36 cellular contexts compared by ENCODE assay signal in the genomic region with DNA sequence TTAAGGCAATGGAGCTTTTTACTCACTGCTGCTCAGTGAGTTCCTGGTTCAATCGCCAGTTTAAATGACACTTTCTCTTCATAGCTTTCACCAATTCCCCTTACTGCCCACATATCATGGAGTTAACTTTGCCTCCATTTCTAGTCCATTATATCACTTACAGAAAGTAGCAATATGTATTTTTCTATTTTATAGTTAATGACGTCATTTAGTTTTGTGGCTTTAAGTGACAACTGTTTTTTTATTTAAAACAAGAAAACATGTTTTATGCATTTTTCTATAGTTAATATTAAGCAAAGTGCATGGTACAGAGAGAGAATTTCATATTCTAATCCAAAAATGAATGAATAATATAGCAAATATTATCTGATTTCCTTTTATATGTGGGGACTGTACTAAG.
DNase-seq lines count a peak whose midpoint lies in the region; ATAC-seq, FAIRE-seq and TF ChIP-seq lines count a peak whose summit lies in the region.
"Had no signal": no experiment of that assay in that cellular context is flagged by ENCODE, and none has a peak within 500 bp of the region (broad histone marks: within the 10 kb centered on the region; RNA-seq: fewer than 3 reads in every experiment).

No MANE protein-coding gene starts in this region.

- TF ChIP-seq EP300 in HepG2 (IDR thresholded peaks at IDR 0.05; ENCODE audit: low read depth in 2 of 2, low read length in 2 of 2) (no peak), HepG2 (CRISPR knock-in tag; IDR thresholded peaks at IDR 0.05; ENCODE audit: borderline replicate concordance) (no peak), GM12878 (IDR thresholded peaks at IDR 0.05; ENCODE audit: borderline replicate concordance in 1 of 2, control insufficient read depth in 1 of 2, low read depth in 2 of 2, low read length in 2 of 2) (no peak), K562 (IDR thresholded peaks at IDR 0.05; ENCODE audit: low read length) (no peak)

- CTCF ChIA-PET in HepG2 (lab: Yijun Ruan, JAX; ENCODE audit: low intra/inter-chr PET ratio, low total read pairs): no interaction called here
- CTCF ChIA-PET in HEK293 (lab: Yijun Ruan, JAX): no interaction called here
- CTCF ChIA-PET in GM12878 (lab: Yijun Ruan, JAX): no interaction called here
- CTCF ChIA-PET in K562 (lab: Yijun Ruan, JAX; ENCODE audit: low intra/inter-chr PET ratio): no interaction called here
- CTCF ChIA-PET in Caco-2 (lab: Charles Lee): no interaction called here

- H3K27ac ChIP-seq in HepG2 (ENCODE audit: extremely low read length, insufficient read depth, low read length): no peak overlapping the region
- no peak overlapping the region for H3K27ac ChIP-seq in right lobe of liver
- H3K27ac ChIP-seq in HEK293 (ENCODE audit: extremely low read depth, low read depth, low read length): no peak overlapping the region
- no peak overlapping the region for H3K27ac ChIP-seq in GM12878 (ENCODE audit: control insufficient read depth, insufficient read depth)
- H3K27ac ChIP-seq in K562 (ENCODE audit: extremely low read depth, low read depth, low read length): no peak overlapping the region
- H3K27ac ChIP-seq: 22Rv1; A549; BLaER1; BLaER1 treated with 17β-estradiol and CSF1 and Interleukin-3, amounts not matched to agents 10 nM and 100 nM; C4-2B had no signal

- TF ChIP-seq POLR2A in HepG2 (IDR thresholded peaks at IDR 0.05; ENCODE audit: insufficient read depth in 1 of 2, low read depth in 2 of 2, low read length in 2 of 2): no peak
- no peak for TF ChIP-seq POLR2A in right lobe of liver (IDR thresholded peaks at IDR 0.05)
- no peak for TF ChIP-seq POLR2A in GM12878 (IDR thresholded peaks at IDR 0.05; ENCODE audit: low read depth, low read length)
- no peak for TF ChIP-seq POLR2A in K562 (conservative IDR thresholded peaks at IDR 0.05)

- BruUV-seq in HepG2 (replicated peaks; lab: Mats Ljungman, UMichigan): no TSS peak
- no TSS peak for BruUV-seq in GM12878 (replicated peaks; lab: Mats Ljungman, UMichigan)
- no TSS peak for BruUV-seq in K562 (replicated peaks; lab: Mats Ljungman, UMichigan)
- BruUV-seq in Caco-2 (replicated peaks; lab: Mats Ljungman, UMichigan): no TSS peak

- POLR2A ChIA-PET in HepG2 (lab: Yijun Ruan, JAX) (no interaction called here), HEK293 (lab: Yijun Ruan, JAX) (no interaction called here), GM12878 (lab: Charles Lee) (no interaction called here), K562 (lab: Yijun Ruan, JAX) (no interaction called here), Caco-2 (lab: Charles Lee) (no interaction called here)

- intact Hi-C loops in HepG2 (cut with micrococcal nuclease; ENCODE audit: unreplicated experiment): no loop called here
- intact Hi-C loops in right lobe of liver (cut with DNase I): no loop called here
- intact Hi-C loops in GM12878 (cut with micrococcal nuclease; ENCODE audit: unreplicated experiment): no loop called here
- intact Hi-C loops in K562 (cut with micrococcal nuclease): no loop called here
- intact Hi-C loops in Caco-2 (cut with micrococcal nuclease; ENCODE audit: unreplicated experiment): no loop called here

- WGBS in HepG2 (ENCODE audit: low lambda C conversion rate): 23% methylated on average over 2 of the region's 2 CpGs
- WGBS in right lobe of liver (ENCODE audit: insufficient coverage, low coverage, low lambda C conversion rate, missing lambda C conversion rate): 51% methylated on average over 2 of the region's 2 CpGs
- 39% methylated on average over 2 of the region's 2 CpGs for WGBS in GM12878 (ENCODE audit: insufficient coverage, insufficient replicate concordance, low lambda C conversion rate, missing lambda C conversion rate)
- 0% methylated on average over 2 of the region's 2 CpGs for WGBS in K562 (ENCODE audit: insufficient coverage, low coverage, missing lambda C conversion rate)

- no peak overlapping the region for H2AFZ ChIP-seq in HepG2 (ENCODE audit: low read length)
- no peak overlapping the region for H2AFZ ChIP-seq in GM12878 (ENCODE audit: control insufficient read depth, low read depth, low read length)
- no peak overlapping the region for H2AFZ ChIP-seq in K562 (ENCODE audit: low read depth, low read length)

- no peak for FAIRE-seq in HepG2 (lab: Jason Lieb, UNC)
- FAIRE-seq in GM12878 (lab: Jason Lieb, UNC): no peak
- no peak for FAIRE-seq in K562 (lab: Jason Lieb, UNC)
- FAIRE-seq: A204.1, A549, D721Med had no signal

- no peak overlapping the region for H3K27ac Mint-ChIP-seq in Caco-2 (ENCODE audit: unreplicated experiment)
- H3K27ac Mint-ChIP-seq: B cell; CD14-positive monocyte; CD4-positive, alpha-beta memory T cell; CD4-positive, alpha-beta T cell; CD4-positive, CD25-positive, alpha-beta regulatory T cell; CD8-positive, alpha-beta memory T cell; CD8-positive, alpha-beta T cell had no signal

- no peaks in the 10 kb centered on the region for H3K36me3 ChIP-seq in HepG2 (replicated peaks in 1 of 2; ENCODE audit: control insufficient read depth in 1 of 2, insufficient read depth in 2 of 2, low read length in 2 of 2)
- no peaks in the 10 kb centered on the region for H3K36me3 ChIP-seq in right lobe of liver
- no peaks in the 10 kb centered on the region for H3K36me3 ChIP-seq in HEK293 (ENCODE audit: control insufficient read depth in 2 of 2, insufficient read depth in 1 of 2, low read length in 2 of 2)
- no peaks in the 10 kb centered on the region for H3K36me3 ChIP-seq in GM12878 (ENCODE audit: control insufficient read depth in 2 of 2, insufficient read depth in 2 of 2, low read length in 1 of 2)
- no peaks in the 10 kb centered on the region for H3K36me3 ChIP-seq in K562 (ENCODE audit: control insufficient read depth, insufficient read depth, low read length)
- H3K36me3 ChIP-seq in Caco-2 (ENCODE audit: control insufficient read depth, insufficient read depth, low read length): no peaks in the 10 kb centered on the region
- H3K36me3 ChIP-seq: BE2C; BLaER1; BLaER1 treated with 17β-estradiol and CSF1 and Interleukin-3, amounts not matched to agents 10 nM and 100 nM had no signal

- TF ChIP-seq CTCF in HepG2 (CRISPR knock-in tag; IDR thresholded peaks at IDR 0.05) (no peak), right lobe of liver (IDR thresholded peaks at IDR 0.05) (no peak), HEK293 (tag by site-specific recombination; IDR thresholded peaks at IDR 0.05) (no peak), GM12878 (IDR thresholded peaks at IDR 0.05 in 2 of 3, conservative IDR thresholded peaks at IDR 0.05 in 1 of 3; ENCODE audit: control insufficient read depth in 2 of 3, extremely low read depth in 1 of 3, insufficient read depth in 1 of 3, low read depth in 3 of 3, low read length in 3 of 3) (no peak), K562 (IDR thresholded peaks at IDR 0.05 in 2 of 3, conservative IDR thresholded peaks at IDR 0.05 in 1 of 3; ENCODE audit: insufficient read depth in 2 of 3, low read depth in 1 of 3, low read length in 3 of 3) (no peak), Caco-2 (IDR thresholded peaks at IDR 0.05; ENCODE audit: insufficient read depth in 1 of 2, low read depth in 1 of 2, low read length in 1 of 2, severe bottlenecking in 1 of 2, unreplicated experiment in 1 of 2) (no peak)

- H3K4me3 Mint-ChIP-seq in Caco-2 (ENCODE audit: unreplicated experiment): no peak overlapping the region
- H3K4me3 Mint-ChIP-seq: B cell; CD14-positive monocyte; CD4-positive, alpha-beta memory T cell; CD4-positive, alpha-beta T cell; CD4-positive, CD25-positive, alpha-beta regulatory T cell; CD8-positive, alpha-beta memory T cell; CD8-positive, alpha-beta T cell had no signal

- SMC1A ChIA-PET in GM12878 (lab: Charles Lee; ENCODE audit: uncharacterized antibody, unreplicated experiment): no interaction called here

- peaks cover 3% of the 10 kb centered on the region for H3K27me3 Mint-ChIP-seq in Caco-2 (ENCODE audit: insufficient read depth, unreplicated experiment)
- H3K27me3 Mint-ChIP-seq: B cell; CD4-positive, alpha-beta memory T cell; CD4-positive, alpha-beta T cell; CD4-positive, CD25-positive, alpha-beta regulatory T cell had no signal

- no peak for ATAC-seq in HepG2
- no peak for ATAC-seq in right lobe of liver
- ATAC-seq in GM12878: no peak
- no peak for ATAC-seq in K562
- ATAC-seq: A549; CD8-positive, alpha-beta T cell had no signal

- H3K27me3 ChIP-seq in HepG2 (ENCODE audit: control insufficient read depth in 1 of 2, insufficient read depth in 2 of 2, low read length in 2 of 2) (no peaks in the 10 kb centered on the region), right lobe of liver (no peaks in the 10 kb centered on the region), GM12878 (replicated peaks in 1 of 2; ENCODE audit: control insufficient read depth in 2 of 2, insufficient read depth in 2 of 2, low read length in 1 of 2) (no peaks in the 10 kb centered on the region), K562 (ENCODE audit: control insufficient read depth in 2 of 2, insufficient read depth in 2 of 2, low read length in 2 of 2) (no peaks in the 10 kb centered on the region), Caco-2 (replicated peaks; ENCODE audit: control insufficient read depth, insufficient read depth, low read length) (no peaks in the 10 kb centered on the region)
- H3K27me3 ChIP-seq: BE2C; BLaER1; BLaER1 treated with 17β-estradiol and CSF1 and Interleukin-3, amounts not matched to agents 10 nM and 100 nM had no signal

- H3K4me1 Mint-ChIP-seq in Caco-2 (ENCODE audit: low read depth, unreplicated experiment): peaks cover 7% of the 10 kb centered on the region
- H3K4me1 Mint-ChIP-seq: B cell; CD14-positive monocyte; CD4-positive, alpha-beta memory T cell; CD4-positive, CD25-positive, alpha-beta regulatory T cell; CD8-positive, alpha-beta memory T cell had no signal

- no peaks in the 10 kb centered on the region for H4K20me1 ChIP-seq in HepG2 (ENCODE audit: insufficient read depth, low read length)
- H4K20me1 ChIP-seq in GM12878 (ENCODE audit: control insufficient read depth, insufficient read depth): no peaks in the 10 kb centered on the region
- H4K20me1 ChIP-seq in K562 (replicated peaks; ENCODE audit: control insufficient read depth, insufficient read depth, low read length): no peaks in the 10 kb centered on the region
- H4K20me1 ChIP-seq: BLaER1; BLaER1 treated with 17β-estradiol and CSF1 and Interleukin-3, amounts not matched to agents 10 nM and 100 nM had no signal

- H3K79me2 ChIP-seq in HepG2 (ENCODE audit: insufficient read depth, low read length) (no peaks in the 10 kb centered on the region), GM12878 (ENCODE audit: control insufficient read depth, insufficient read depth, low read length) (no peaks in the 10 kb centered on the region), K562 (ENCODE audit: control insufficient read depth, insufficient read depth, low read length) (no peaks in the 10 kb centered on the region)

- in situ Hi-C loops in HepG2 (cut with HindIII; ENCODE audit: extremely low pct_ligation_motif_present, low pct_unique_long_range_greater_than_20kb) (no loop called here), GM12878 (cut with MboI) (no loop called here), K562 (cut with MboI) (no loop called here)

- H3K9me3 ChIP-seq in HepG2 (ENCODE audit: low read length): no peaks in the 10 kb centered on the region
- no peaks in the 10 kb centered on the region for H3K9me3 ChIP-seq in right lobe of liver
- H3K9me3 ChIP-seq in HEK293 (ENCODE audit: control insufficient read depth, insufficient read depth, low read depth, low read length): no peaks in the 10 kb centered on the region
- H3K9me3 ChIP-seq in GM12878 (replicated peaks; ENCODE audit: control insufficient read depth, insufficient read depth, low read length): no peaks in the 10 kb centered on the region
- H3K9me3 ChIP-seq in K562 (replicated peaks; ENCODE audit: control insufficient read depth, insufficient read depth, low read depth, low read length): 0 out of 2 replicates have a peak, but pooled peaks cover 2% of the 10 kb centered on the region
- H3K9me3 ChIP-seq in Caco-2: no peaks in the 10 kb centered on the region
- H3K9me3 ChIP-seq: A549; BE2C; BLaER1; BLaER1 treated with 17β-estradiol and CSF1 and Interleukin-3, amounts not matched to agents 10 nM and 100 nM had no signal

- H3K36me3 Mint-ChIP-seq in Caco-2 (ENCODE audit: insufficient read depth, unreplicated experiment): no peaks in the 10 kb centered on the region
- H3K36me3 Mint-ChIP-seq: CD14-positive monocyte; CD4-positive, alpha-beta memory T cell; CD4-positive, CD25-positive, alpha-beta regulatory T cell; CD8-positive, alpha-beta memory T cell; CD8-positive, alpha-beta T cell had no signal

- RAD21 ChIA-PET in GM12878 (lab: Charles Lee; ENCODE audit: unreplicated experiment): no interaction called here

- no peak overlapping the region for H3K4me3 ChIP-seq in HepG2 (replicated peaks in 1 of 3; ENCODE audit: insufficient read depth in 1 of 3, low read depth in 2 of 3, low read length in 3 of 3)
- no peak overlapping the region for H3K4me3 ChIP-seq in right lobe of liver
- no peak overlapping the region for H3K4me3 ChIP-seq in HEK293 (ENCODE audit: low read depth, low read length)
- H3K4me3 ChIP-seq in GM12878: no peak overlapping the region
- H3K4me3 ChIP-seq in K562: no peak overlapping the region
- H3K4me3 ChIP-seq in Caco-2 (ENCODE audit: low read depth, low read length): no peak overlapping the region
- H3K4me3 ChIP-seq: A549; BLaER1; BLaER1 treated with 17β-estradiol and CSF1 and Interleukin-3, amounts not matched to agents 10 nM and 100 nM had no signal

- H3K4me1 ChIP-seq in HepG2 (ENCODE audit: insufficient read depth, low read length) (peaks cover 6% of the 10 kb centered on the region; the same call in 1 of the 2 replicates), right lobe of liver (no peaks in the 10 kb centered on the region), HEK293 (ENCODE audit: control insufficient read depth, insufficient read depth, low read length) (no peaks in the 10 kb centered on the region), GM12878 (ENCODE audit: control insufficient read depth, insufficient read depth, low read length) (no peaks in the 10 kb centered on the region), K562 (replicated peaks in 1 of 2; ENCODE audit: control insufficient read depth in 2 of 2, insufficient read depth in 2 of 2, low read length in 2 of 2) (no peaks in the 10 kb centered on the region), Caco-2 (no peaks in the 10 kb centered on the region)
- H3K4me1 ChIP-seq: A549, BE2C, BLaER1 had no signal

- DNase-seq in HepG2 (ENCODE audit: low spot score) (no peak), right lobe of liver (no peak), GM12878 (ENCODE audit: low read depth, low spot score) (no peak), K562 (ENCODE audit: extremely low read depth in 1 of 4, low spot score in 3 of 4) (no peak), Caco-2 (no peak), NOMO-1 (lab: John Stamatoyannopoulos, UW; ENCODE audit: unreplicated experiment in 2 of 2) (no peak), superior temporal gyrus (ENCODE audit: extremely low spot score) (no peak)
- DNase-seq: 8988T; ACHN; AML-193; BE2C; C1 segment of cervical spinal cord; Calu3; CD4-positive, alpha-beta memory T cell; CD4-positive, alpha-beta T cell; CD4-positive, CD25-positive, alpha-beta regulatory T cell; CD8-positive, alpha-beta memory T cell; CD8-positive, alpha-beta T cell; COR-L47; DMS 273 treated with DMSO at 0.1 percent for 48 hours; DMS153; DMS53; DMS79; DMS79 treated with DMSO at 0.1 percent for 48 hours; DND-41; EL had no signal

- H3K9me3 Mint-ChIP-seq in Caco-2 (ENCODE audit: unreplicated experiment): no peaks in the 10 kb centered on the region

- TF ChIP-seq RAD21 in HepG2 (CRISPR knock-in tag; IDR thresholded peaks at IDR 0.05) (no peak), GM12878 (IDR thresholded peaks at IDR 0.05; ENCODE audit: insufficient read depth, low read depth, low read length) (no peak), K562 (CRISPR knock-in tag; conservative IDR thresholded peaks at IDR 0.05 in 1 of 2, IDR thresholded peaks at IDR 0.05 in 1 of 2) (no peak)

- H3K9me1 ChIP-seq in K562 (ENCODE audit: control insufficient read depth, insufficient read depth, low read length): no peaks in the 10 kb centered on the region

- H3K9ac ChIP-seq in HepG2 (ENCODE audit: insufficient read depth, low read depth, low read length): no peak overlapping the region
- H3K9ac ChIP-seq in GM12878 (ENCODE audit: control insufficient read depth, insufficient read depth, low read length): no peak overlapping the region
- H3K9ac ChIP-seq in K562 (ENCODE audit: insufficient read depth in 1 of 2, low read depth in 2 of 2, low read length in 2 of 2): no peak overlapping the region
- H3K9ac ChIP-seq: BLaER1; BLaER1 treated with 17β-estradiol and CSF1 and Interleukin-3, amounts not matched to agents 10 nM and 100 nM had no signal

- H3K4me2 ChIP-seq in HepG2 (ENCODE audit: low read depth, low read length) (no peak overlapping the region), GM12878 (ENCODE audit: control insufficient read depth, insufficient read depth) (no peak overlapping the region), K562 (ENCODE audit: insufficient read depth, low read length) (no peak overlapping the region)
- H3K4me2 ChIP-seq: A549; BLaER1; BLaER1 treated with 17β-estradiol and CSF1 and Interleukin-3, amounts not matched to agents 10 nM and 100 nM had no signal
